ENCODE assay signal across 9 cellular contexts in the genomic region with DNA sequence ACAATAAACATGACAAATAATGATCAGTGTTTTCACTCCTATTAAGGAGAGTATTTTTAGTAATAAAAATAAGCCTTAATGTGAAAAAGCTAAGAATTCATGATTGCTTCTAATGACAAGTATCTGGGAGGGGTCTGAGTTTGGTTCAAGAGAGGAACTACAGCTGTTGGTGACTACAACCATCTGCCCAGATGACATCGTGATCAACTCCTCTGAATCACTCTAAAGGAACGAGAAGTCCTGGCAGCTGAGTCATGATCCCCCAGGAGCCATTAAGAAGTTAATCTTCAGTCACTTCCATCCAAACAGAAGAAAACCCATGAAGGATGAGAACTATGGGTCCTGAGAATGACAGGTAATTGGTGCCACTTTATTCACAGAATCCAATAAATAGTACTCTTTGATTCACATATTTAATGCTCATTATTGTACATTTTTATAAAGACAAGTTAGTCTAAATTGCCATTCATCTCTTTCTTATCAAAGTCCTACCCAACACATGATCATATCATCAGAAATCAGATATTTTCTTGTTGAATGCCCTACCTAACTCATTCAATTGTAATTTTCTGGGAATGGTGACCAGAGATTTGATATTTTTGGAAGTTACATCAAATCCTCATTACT. TPM values are rescaled to one million over a fixed set of nuclear protein-coding genes. Genes with fewer than 3 reads are reported as not detected.
DNase-seq lines count a peak whose midpoint lies in the region; ATAC-seq and TF ChIP-seq lines count a peak whose summit lies in the region.
"Had no signal": no experiment of that assay in that cellular context is flagged by ENCODE, and none has a peak within 500 bp of the region (broad histone marks: within the 10 kb centered on the region; RNA-seq: fewer than 3 reads in every experiment).

No MANE protein-coding gene starts in this region.

- POLR2A ChIA-PET in CD8-positive, alpha-beta memory T cell (lab: Charles Lee): no interaction called here

- DNase-seq in CD8-positive, alpha-beta memory T cell: no peak
- DNase-seq in NCI-H460 (ENCODE audit: extremely low read depth, low read depth): peak; percentile 93
- peak; percentile 95 for DNase-seq in dermis blood vessel endothelial cell
- DNase-seq in myocyte (ENCODE audit: low read depth): peak; percentile 98
- no peak for DNase-seq in GM20000 (ENCODE audit: low spot score)
- no peak for DNase-seq in SK-N-DZ (ENCODE audit: low spot score)

- CTCF ChIA-PET in CD8-positive, alpha-beta memory T cell (lab: Charles Lee): no interaction called here

- peaks cover 0 to 2% of the 10 kb centered on the region in 2 donors for H3K27me3 Mint-ChIP-seq in CD8-positive, alpha-beta memory T cell

- peaks cover 0 to 2% (median 0%) of the 10 kb centered on the region in 5 donors for H3K9me3 Mint-ChIP-seq in CD8-positive, alpha-beta memory T cell
- H3K9me3 Mint-ChIP-seq: T-helper 1 cell treated with Interleukin-12 subunit alpha and Interleukin-12 subunit beta and Interleukin-4 antibody, amounts not matched to agents 30 μg/mL and 1 μg/mL, for 36 hours had no signal

- no peaks in the 10 kb centered on the region for H3K36me3 Mint-ChIP-seq in CD8-positive, alpha-beta memory T cell

- no peak overlapping the region for H3K4me3 Mint-ChIP-seq in CD8-positive, alpha-beta memory T cell
- H3K4me3 Mint-ChIP-seq: T-helper 1 cell treated with Interleukin-12 subunit alpha and Interleukin-12 subunit beta and Interleukin-4 antibody, amounts not matched to agents 30 μg/mL and 1 μg/mL, for 36 hours had no signal

- peak overlapping the region; percentile 13 for H3K27ac ChIP-seq in CD8-positive, alpha-beta memory T cell (ENCODE audit: low read depth, low read length)

- no peaks in the 10 kb centered on the region for H3K4me1 ChIP-seq in CD8-positive, alpha-beta memory T cell (ENCODE audit: insufficient read depth, low read length)

- ATAC-seq in GM18909 (IDR thresholded peaks at IDR 0.05; ENCODE audit: poor library complexity, unreplicated experiment) (no peak), HG03025 (IDR thresholded peaks at IDR 0.05; ENCODE audit: low FRiP score, unreplicated experiment) (no peak)

- no peaks in the 10 kb centered on the region for H3K9me3 ChIP-seq in CD8-positive, alpha-beta memory T cell (ENCODE audit: low read length)

- no peaks in the 10 kb centered on the region for H3K4me1 Mint-ChIP-seq in CD8-positive, alpha-beta memory T cell

- TF ChIP-seq CTCF in GM20000 (IDR thresholded peaks at IDR 0.05; ENCODE audit: extremely low read depth, missing control alignments): no peak

- H3K4me3 ChIP-seq in CD8-positive, alpha-beta memory T cell (ENCODE audit: low read length): no peak overlapping the region

- no peak overlapping the region for H3K27ac Mint-ChIP-seq in CD8-positive, alpha-beta memory T cell
- H3K27ac Mint-ChIP-seq: T-helper 1 cell treated with Interleukin-12 subunit alpha and Interleukin-12 subunit beta and Interleukin-4 antibody, amounts not matched to agents 30 μg/mL and 1 μg/mL, for 36 hours had no signal

- H3K27me3 ChIP-seq in CD8-positive, alpha-beta memory T cell (ENCODE audit: insufficient read depth, low read length, poor library complexity, severe bottlenecking): no peaks in the 10 kb centered on the region

- H3K36me3 ChIP-seq in CD8-positive, alpha-beta memory T cell (ENCODE audit: insufficient read depth, low read length): no peaks in the 10 kb centered on the region

RNA-seq across cellular contexts. Expression of a gene that starts 6.8 kb away (rescaled TPM):
- total RNA-seq in CD8-positive, alpha-beta memory T cell: not detected
- not detected for polyA plus RNA-seq in CD8-positive, alpha-beta memory T cell
- total RNA-seq in NCI-H460 (2014; rRNA removed; shearing (Covaris generic)): 209 and 219 TPM in 2 replicates
- polyA plus RNA-seq in NCI-H460 (2014; cell fraction: nucleus; rRNA removed): 106 and 110 TPM in 2 replicates
- total RNA-seq in dermis blood vessel endothelial cell (1,082 and 1,146 TPM in 2 replicates), myocyte (151 and 170 TPM in 2 replicates)
- 24.9 TPM for polyA plus RNA-seq in myocyte (2012)
- polyA plus RNA-seq in SK-N-DZ (2014; cell fraction: cytosol; rRNA removed): 0.21 TPM in 1 of 2 replicates, not detected in the other
- polyA plus RNA-seq in SK-N-DZ (2014; cell fraction: nucleus; rRNA removed): not detected in 2 replicates

Comparison
In these comparisons a context has a peak if more than half of its experiments do, and no peak if none do; other contexts are left out.
1. DNase-seq: peak in NCI-H460 (single experiment), dermis blood vessel endothelial cell (single experiment) and myocyte (single experiment); none in CD8-positive, alpha-beta memory T cell (0 of 5), GM20000 (single experiment) and SK-N-DZ (single experiment).
2. RNA of a gene that starts 6.8 kb away (total RNA-seq): 1,082 to 1,146 TPM in dermis blood vessel endothelial cell, 209 to 219 TPM in NCI-H460 and 151 to 170 TPM in myocyte; not detected in CD8-positive, alpha-beta memory T cell; every median in the first group is over 100 times any median in the second.